Comparison of ENCODE assay signal across 7 cellular contexts in the genomic region with DNA sequence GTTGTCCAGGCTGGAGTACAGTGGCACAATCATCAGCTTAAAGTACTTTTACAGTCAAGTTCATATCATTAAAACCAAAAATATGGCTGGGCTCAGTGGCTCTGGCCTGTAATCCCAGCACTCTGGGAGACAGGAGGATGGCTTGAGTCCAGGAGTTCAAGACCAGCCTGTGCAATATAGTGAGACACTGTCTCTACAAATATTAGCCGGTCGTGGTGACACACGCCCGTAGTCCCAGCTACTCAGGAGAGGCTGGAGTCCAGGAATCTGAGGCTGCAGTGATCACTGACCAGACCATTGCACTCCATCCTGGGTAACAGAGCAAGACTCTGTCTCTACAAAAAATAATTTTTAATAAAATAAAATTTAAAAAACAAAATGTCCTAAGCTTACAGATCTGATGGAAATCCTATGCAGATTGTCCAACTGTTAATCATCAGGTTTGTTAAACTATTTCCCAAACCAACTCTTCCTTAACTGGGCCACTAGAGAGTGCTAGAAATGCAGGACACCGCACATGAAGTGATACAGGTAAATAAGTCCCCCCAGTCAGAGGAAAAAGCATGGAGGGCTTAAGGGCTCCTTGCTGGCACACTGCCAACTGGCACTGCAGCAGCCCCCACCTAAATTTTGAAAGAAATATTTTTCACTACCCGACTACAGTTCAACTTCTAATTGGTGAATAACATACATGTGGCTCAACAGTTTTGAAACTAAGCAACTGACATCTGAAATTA. TPM values are rescaled to one million over a fixed set of nuclear protein-coding genes. Genes with fewer than 3 reads are reported as not detected.
DNase-seq lines count a peak whose midpoint lies in the region; ATAC-seq, FAIRE-seq and TF ChIP-seq lines count a peak whose summit lies in the region.

No MANE protein-coding gene starts in this region.

- H3K4me3 Mint-ChIP-seq in activated B cell treated with CpG ODN at 0.5 μM for 24 hours (peak overlapping the region; percentile 96), neural progenitor cell (peak overlapping the region; percentile 97)

- DNase-seq in GM10266 (ENCODE audit: extremely low spot score), result peak; percentile 29
- DNase-seq in NCI-H1105 (lab: John Stamatoyannopoulos, UW), result peak; percentile 41
- DNase-seq in activated B cell treated with CpG ODN at 0.5 μM for 24 hours, result no peak
- DNase-seq in neural progenitor cell (ENCODE audit: low spot score), result peak; percentile 40

- H3K36me3 Mint-ChIP-seq in activated B cell treated with CpG ODN at 0.5 μM for 24 hours (ENCODE audit: low read depth) (peaks cover 32% of the 10 kb centered on the region), neural progenitor cell (peaks cover 37% of the 10 kb centered on the region)

- no peak overlapping the region for H2AFZ ChIP-seq in neural progenitor cell (replicated peaks)

- CTCF ChIA-PET in activated B cell treated with CpG ODN at 0.5 μM for 24 hours (lab: Charles Lee), result interaction anchor here (0.6 to 1.8 kb wide), 4 partner anchors 19 to 472 kb away, joined by 3 to 9 read pairs (median 4); no protein-coding TSS in a partner anchor

- POLR2A ChIA-PET in activated B cell treated with CpG ODN at 0.5 μM for 24 hours (lab: Charles Lee), result interaction anchor here (0.9 to 1.0 kb wide), 3 partner anchors 13 to 174 kb away, joined by 3 read pairs; no protein-coding TSS in a partner anchor

- H3K27ac Mint-ChIP-seq in activated B cell treated with CpG ODN at 0.5 μM for 24 hours (peak overlapping the region; percentile 73), neural progenitor cell (no peak overlapping the region)

- H3K4me3 ChIP-seq in neural progenitor cell, result peak overlapping the region; percentile 98

- H3K4me2 ChIP-seq in neural progenitor cell, result peak overlapping the region; percentile 78

- TF ChIP-seq CTCF in GM10266 (IDR thresholded peaks at IDR 0.05; ENCODE audit: control insufficient read depth, insufficient read depth, low read depth, missing control alignments), result peak; percentile 54
- TF ChIP-seq CTCF in activated B cell treated with CpG ODN at 0.5 μM for 24 hours (IDR thresholded peaks at IDR 0.05), result no peak
- peak; percentile 54 for TF ChIP-seq CTCF in neural progenitor cell (IDR thresholded peaks at IDR 0.05)

- no peak for ATAC-seq in activated B cell treated with CpG ODN at 0.5 μM for 24 hours (ENCODE audit: low read depth)
- ATAC-seq in HG02678 (IDR thresholded peaks at IDR 0.05; ENCODE audit: unreplicated experiment), result no peak
- ATAC-seq in GM21526 (IDR thresholded peaks at IDR 0.05; ENCODE audit: low FRiP score, unreplicated experiment), result no peak

- peaks cover 9% of the 10 kb centered on the region for H3K36me3 ChIP-seq in neural progenitor cell

- peaks cover 25% of the 10 kb centered on the region for H3K4me1 ChIP-seq in neural progenitor cell

- H3K9me3 ChIP-seq in neural progenitor cell (ENCODE audit: low read depth), result no peaks in the 10 kb centered on the region

- H3K27ac ChIP-seq in neural progenitor cell, result no peak overlapping the region

- H3K9me3 Mint-ChIP-seq in activated B cell treated with CpG ODN at 0.5 μM for 24 hours (no peaks in the 10 kb centered on the region), neural progenitor cell (no peaks in the 10 kb centered on the region)

- H3K27me3 Mint-ChIP-seq in activated B cell treated with CpG ODN at 0.5 μM for 24 hours, result no peaks in the 10 kb centered on the region
- H3K27me3 Mint-ChIP-seq in neural progenitor cell (ENCODE audit: insufficient read depth, low read depth), result peaks cover 3% of the 10 kb centered on the region

- H3K9ac ChIP-seq in neural progenitor cell, result peak overlapping the region; percentile 100

- peaks cover 69% of the 10 kb centered on the region for H3K4me1 Mint-ChIP-seq in activated B cell treated with CpG ODN at 0.5 μM for 24 hours
- H3K4me1 Mint-ChIP-seq in neural progenitor cell, result peaks cover 37% of the 10 kb centered on the region

- H4K20me1 ChIP-seq in neural progenitor cell (ENCODE audit: low read depth), result peaks cover 71% of the 10 kb centered on the region

- intact Hi-C loops in activated B cell treated with CpG ODN at 0.5 μM for 24 hours (cut with micrococcal nuclease), result loop anchor here (5.0 kb wide), 1 partner anchor 417 kb away; no protein-coding TSS in a partner anchor

- H3K79me2 ChIP-seq in neural progenitor cell (ENCODE audit: low read depth), result peaks cover 77% of the 10 kb centered on the region

- peak; percentile 57 for FAIRE-seq in endometrium (lab: Jason Lieb, UNC)

- H3F3A ChIP-seq in neural progenitor cell (ENCODE audit: low read depth), result peaks cover 39% of the 10 kb centered on the region

- no peaks in the 10 kb centered on the region for H3K27me3 ChIP-seq in neural progenitor cell

RNA-seq across cellular contexts. Expression of a gene that starts 2.8 kb away (rescaled TPM):
- total RNA-seq in activated B cell treated with CpG ODN at 0.5 μM for 24 hours, result 128 and 156 TPM in 2 replicates
- total RNA-seq in neural progenitor cell (ENCODE audit: low replicate concordance), result 192 and 244 TPM in 2 replicates
